17 cellular contexts compared by ENCODE assay signal in genomic region chr22:31144223-31144622, GRCh38. TPM values are rescaled to one million over a fixed set of nuclear protein-coding genes. Genes with fewer than 3 reads are reported as not detected.
DNase-seq lines count a peak whose midpoint lies in the region; ATAC-seq and FAIRE-seq lines count a peak whose summit lies in the region.
"Had no signal": no experiment of that assay in that cellular context is flagged by ENCODE, and none has a peak within 500 bp of the region (broad histone marks: within the 10 kb centered on the region; RNA-seq: fewer than 3 reads in every experiment).

No MANE protein-coding gene starts in this region.

- H3K27me3 Mint-ChIP-seq in activated T-cell treated with anti-CD3 and anti-CD28 coated beads, Interleukin-2, amount 50 U/mL, for 72 hours (ENCODE audit: low read depth), result no peaks in the 10 kb centered on the region

- peaks cover 0 to 2% of the 10 kb centered on the region in 2 donors for H3K36me3 Mint-ChIP-seq in activated T-cell treated with anti-CD3 and anti-CD28 coated beads, Interleukin-2, amount 50 U/mL, for 72 hours (ENCODE audit: insufficient read depth in 2 of 2)

- ATAC-seq in activated T-cell treated with anti-CD3 and anti-CD28 coated beads, Interleukin-2, amount 50 U/mL, for 72 hours (replicated peaks in 1 of 2), result peak; percentile 54 to 64
- ATAC-seq: stimulated activated naive B cell treated with anti-CD40 and anti-IgM and Interleukin-4, amounts not matched to agents 10 μg/mL and 1 μg/mL and 100 μg/mL, for 72 hours had no signal

- no peak overlapping the region for H3K27ac Mint-ChIP-seq in activated T-cell treated with anti-CD3 and anti-CD28 coated beads, Interleukin-2, amount 50 U/mL, for 72 hours
- H3K27ac Mint-ChIP-seq: stimulated activated naive B cell treated with anti-CD40 and anti-IgM and Interleukin-4, amounts not matched to agents 10 μg/mL and 1 μg/mL and 100 μg/mL, for 72 hours had no signal

- peaks cover 10% of the 10 kb centered on the region for H3K4me1 Mint-ChIP-seq in activated T-cell treated with anti-CD3 and anti-CD28 coated beads, Interleukin-2, amount 50 U/mL, for 72 hours (ENCODE audit: low read depth)

- H3K4me3 Mint-ChIP-seq in activated T-cell treated with anti-CD3 and anti-CD28 coated beads, Interleukin-2, amount 50 U/mL, for 72 hours, result no peak overlapping the region
- H3K4me3 Mint-ChIP-seq: stimulated activated naive B cell treated with anti-CD40 and anti-IgM and Interleukin-4, amounts not matched to agents 10 μg/mL and 1 μg/mL and 100 μg/mL, for 72 hours had no signal

- peaks cover 0 to 5% of the 10 kb centered on the region in 2 donors for H3K9me3 Mint-ChIP-seq in activated T-cell treated with anti-CD3 and anti-CD28 coated beads, Interleukin-2, amount 50 U/mL, for 72 hours

- no peak for DNase-seq in activated T-cell treated with anti-CD3 and anti-CD28 coated beads, Interleukin-2, amount 50 U/mL, for 72 hours
- DNase-seq in activated T-cell treated with anti-CD3 and anti-CD28 coated beads for 4 hours (no peak), LoVo (ENCODE audit: low spot score) (peak; percentile 52), epidermal melanocyte (ENCODE audit: insufficient read length, low spot score) (peak; percentile 11), renal cortical epithelial cell (ENCODE audit: low read depth) (peak; percentile 37), GM19239 (ENCODE audit: insufficient read length, low spot score) (no peak), NCI-H345 treated with DMSO at 0.1 percent for 48 hours (lab: John Stamatoyannopoulos, UW; ENCODE audit: unreplicated experiment) (no peak)
- no peak for DNase-seq in activated CD4-positive, alpha-beta T cell treated with anti-CD3 and anti-CD28 coated beads for 4 hours
- DNase-seq: activated CD4-positive, alpha-beta T cell treated with anti-CD3 and anti-CD28 coated beads, Interleukin-2, amount 50 U/mL, for 4 hours; colonic mucosa; KG1; NCI-H510A treated with DMSO at 0.1 percent for 48 hours; OCI-M1; stimulated activated naive B cell treated with anti-CD40 and anti-IgM and Interleukin-4, amounts not matched to agents 10 μg/mL and 1 μg/mL and 100 μg/mL, for 72 hours; upper lobe of left lung had no signal

- no peak for FAIRE-seq in GM19239 (lab: Jason Lieb, UNC)

RNA-seq across cellular contexts. Expression of gene PLA2G3, which starts 3.9 kb away (rescaled TPM):
- total RNA-seq in activated T-cell treated with anti-CD3 and anti-CD28 coated beads, Interleukin-2, amount 50 U/mL, for 72 hours, result not detected
- total RNA-seq in renal cortical epithelial cell, result not detected in 2 replicates
- total RNA-seq: esophagus muscularis mucosa, osteocyte had no signal

RNA-seq across cellular contexts. Expression of gene RNF185, which starts 15.8 kb away (rescaled TPM):
- total RNA-seq in activated T-cell treated with anti-CD3 and anti-CD28 coated beads, Interleukin-2, amount 50 U/mL, for 72 hours, result 10 to 100 TPM; 26.9 to 27.8 TPM
- 45.0 and 50.9 TPM in 2 replicates for total RNA-seq in renal cortical epithelial cell

RNA-seq across cellular contexts. Expression of gene INPP5J, which starts 21.5 kb away (rescaled TPM):
- total RNA-seq in activated T-cell treated with anti-CD3 and anti-CD28 coated beads, Interleukin-2, amount 50 U/mL, for 72 hours, result under 1 TPM; 0.29 to 0.37 TPM
- 0.87 and 4.0 TPM in 2 replicates for total RNA-seq in renal cortical epithelial cell

RNA-seq across cellular contexts. Expression of gene SELENOM, which starts 36.9 kb away (rescaled TPM):
- 10 to 100 TPM in 1 of 2 donors, 1 to 10 TPM in 1; 6.8 to 13.5 TPM for total RNA-seq in activated T-cell treated with anti-CD3 and anti-CD28 coated beads, Interleukin-2, amount 50 U/mL, for 72 hours
- 57.9 and 131 TPM in 2 replicates for total RNA-seq in renal cortical epithelial cell

Comparison
In these comparisons a context has a peak if more than half of its experiments do, and no peak if none do; other contexts are left out.
1. DNase-seq: peak in LoVo (single experiment), epidermal melanocyte (single experiment) and renal cortical epithelial cell (single experiment); none in activated T-cell treated with anti-CD3 and anti-CD28 coated beads, Interleukin-2, amount 50 U/mL, for 72 hours (0 of 2), activated T-cell treated with anti-CD3 and anti-CD28 coated beads for 4 hours (single experiment), activated CD4-positive, alpha-beta T cell treated with anti-CD3 and anti-CD28 coated beads for 4 hours (0 of 2), GM19239 (single experiment) and NCI-H345 treated with DMSO at 0.1 percent for 48 hours (single experiment).